ENCODE assay signal across 1 cellular context in the genomic region with DNA sequence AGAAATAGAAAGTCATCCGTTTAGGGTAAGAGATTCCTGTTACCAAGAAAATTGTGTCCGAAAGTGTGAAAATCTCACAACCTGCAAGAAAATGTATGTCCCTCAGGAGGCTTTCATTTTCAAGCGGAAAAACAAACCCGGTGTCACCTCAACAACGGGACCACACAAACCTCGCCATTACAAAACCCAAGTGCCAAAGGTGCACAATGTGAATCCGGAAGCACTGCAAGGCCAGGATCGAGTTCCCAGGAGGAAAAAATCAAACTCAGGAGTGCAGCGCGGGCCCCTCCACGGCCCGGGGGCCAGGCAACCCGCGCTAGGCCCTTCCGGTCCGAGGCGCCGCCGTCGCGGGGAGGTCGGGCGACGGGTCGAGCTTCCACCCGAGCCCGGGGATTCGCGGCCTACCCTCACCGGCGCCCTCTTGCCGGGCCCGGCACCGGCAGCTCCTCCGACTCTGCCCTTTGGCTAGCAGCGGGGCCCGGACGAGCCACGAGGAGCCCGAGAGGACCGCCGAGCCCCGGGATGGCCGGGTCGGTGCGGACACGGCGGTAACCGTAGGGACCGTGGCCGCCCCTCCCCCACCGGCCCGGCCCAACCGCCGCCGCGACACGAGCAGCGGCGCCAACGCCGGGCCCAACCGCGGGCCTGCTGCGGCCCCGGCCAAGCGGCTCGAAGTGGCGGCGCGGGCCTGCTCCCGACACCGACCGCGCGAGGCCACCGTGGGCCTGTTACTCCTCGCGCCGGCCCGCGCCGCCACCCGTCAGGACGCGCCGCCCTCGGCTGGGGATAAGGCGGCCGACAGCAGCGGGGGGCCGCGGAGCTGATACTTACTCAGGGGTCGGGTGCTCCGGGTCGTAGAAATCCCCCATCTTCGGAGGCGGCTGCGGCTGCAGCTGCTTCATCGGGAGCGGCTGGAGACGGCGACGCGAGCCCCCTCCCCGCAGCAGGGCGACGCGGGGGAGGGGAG.
TF ChIP-seq lines count a peak whose summit lies in the region.

No MANE protein-coding gene starts in this region.

TF ChIP-seq in WTC11, 78 proteins besides CTCF, POLR2A, EP300 and RAD21 (continued from another document and continues in another):
- TF ChIP-seq, protein P1, sequence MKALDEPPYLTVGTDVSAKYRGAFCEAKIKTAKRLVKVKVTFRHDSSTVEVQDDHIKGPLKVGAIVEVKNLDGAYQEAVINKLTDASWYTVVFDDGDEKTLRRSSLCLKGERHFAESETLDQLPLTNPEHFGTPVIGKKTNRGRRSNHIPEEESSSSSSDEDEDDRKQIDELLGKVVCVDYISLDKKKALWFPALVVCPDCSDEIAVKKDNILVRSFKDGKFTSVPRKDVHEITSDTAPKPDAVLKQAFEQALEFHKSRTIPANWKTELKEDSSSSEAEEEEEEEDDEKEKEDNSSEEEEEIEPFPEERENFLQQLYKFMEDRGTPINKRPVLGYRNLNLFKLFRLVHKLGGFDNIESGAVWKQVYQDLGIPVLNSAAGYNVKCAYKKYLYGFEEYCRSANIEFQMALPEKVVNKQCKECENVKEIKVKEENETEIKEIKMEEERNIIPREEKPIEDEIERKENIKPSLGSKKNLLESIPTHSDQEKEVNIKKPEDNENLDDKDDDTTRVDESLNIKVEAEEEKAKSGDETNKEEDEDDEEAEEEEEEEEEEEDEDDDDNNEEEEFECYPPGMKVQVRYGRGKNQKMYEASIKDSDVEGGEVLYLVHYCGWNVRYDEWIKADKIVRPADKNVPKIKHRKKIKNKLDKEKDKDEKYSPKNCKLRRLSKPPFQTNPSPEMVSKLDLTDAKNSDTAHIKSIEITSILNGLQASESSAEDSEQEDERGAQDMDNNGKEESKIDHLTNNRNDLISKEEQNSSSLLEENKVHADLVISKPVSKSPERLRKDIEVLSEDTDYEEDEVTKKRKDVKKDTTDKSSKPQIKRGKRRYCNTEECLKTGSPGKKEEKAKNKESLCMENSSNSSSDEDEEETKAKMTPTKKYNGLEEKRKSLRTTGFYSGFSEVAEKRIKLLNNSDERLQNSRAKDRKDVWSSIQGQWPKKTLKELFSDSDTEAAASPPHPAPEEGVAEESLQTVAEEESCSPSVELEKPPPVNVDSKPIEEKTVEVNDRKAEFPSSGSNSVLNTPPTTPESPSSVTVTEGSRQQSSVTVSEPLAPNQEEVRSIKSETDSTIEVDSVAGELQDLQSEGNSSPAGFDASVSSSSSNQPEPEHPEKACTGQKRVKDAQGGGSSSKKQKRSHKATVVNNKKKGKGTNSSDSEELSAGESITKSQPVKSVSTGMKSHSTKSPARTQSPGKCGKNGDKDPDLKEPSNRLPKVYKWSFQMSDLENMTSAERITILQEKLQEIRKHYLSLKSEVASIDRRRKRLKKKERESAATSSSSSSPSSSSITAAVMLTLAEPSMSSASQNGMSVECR (CRISPR knock-in tag; IDR thresholded peaks at IDR 0.05; ENCODE audit: borderline replicate concordance), result peak; percentile 85
- TF ChIP-seq NR1H2 (CRISPR knock-in tag; IDR thresholded peaks at IDR 0.05), result no peak
- TF ChIP-seq ESRRA (CRISPR knock-in tag; IDR thresholded peaks at IDR 0.05; ENCODE audit: borderline replicate concordance), result peak; percentile 73; the same call in 1 of the 2 replicates
- no peak for TF ChIP-seq ZNF263 (CRISPR knock-in tag; IDR thresholded peaks at IDR 0.05; ENCODE audit: low read depth)
- no peak for TF ChIP-seq JAZF1 (CRISPR knock-in tag; IDR thresholded peaks at IDR 0.05)
- no peak for TF ChIP-seq ETV6 (CRISPR knock-in tag; IDR thresholded peaks at IDR 0.05)
- TF ChIP-seq ERG (CRISPR knock-in tag; IDR thresholded peaks at IDR 0.05), result no peak
- TF ChIP-seq RELA (CRISPR knock-in tag; IDR thresholded peaks at IDR 0.05; ENCODE audit: borderline replicate concordance), result no peak
- no peak for TF ChIP-seq ZNF396 (CRISPR knock-in tag; IDR thresholded peaks at IDR 0.05; ENCODE audit: borderline replicate concordance)
- no peak for TF ChIP-seq ZBTB21 (CRISPR knock-in tag; IDR thresholded peaks at IDR 0.05; ENCODE audit: borderline replicate concordance)
- TF ChIP-seq, protein P2, sequence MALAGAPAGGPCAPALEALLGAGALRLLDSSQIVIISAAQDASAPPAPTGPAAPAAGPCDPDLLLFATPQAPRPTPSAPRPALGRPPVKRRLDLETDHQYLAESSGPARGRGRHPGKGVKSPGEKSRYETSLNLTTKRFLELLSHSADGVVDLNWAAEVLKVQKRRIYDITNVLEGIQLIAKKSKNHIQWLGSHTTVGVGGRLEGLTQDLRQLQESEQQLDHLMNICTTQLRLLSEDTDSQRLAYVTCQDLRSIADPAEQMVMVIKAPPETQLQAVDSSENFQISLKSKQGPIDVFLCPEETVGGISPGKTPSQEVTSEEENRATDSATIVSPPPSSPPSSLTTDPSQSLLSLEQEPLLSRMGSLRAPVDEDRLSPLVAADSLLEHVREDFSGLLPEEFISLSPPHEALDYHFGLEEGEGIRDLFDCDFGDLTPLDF (CRISPR knock-in tag; IDR thresholded peaks at IDR 0.05), result no peak
- TF ChIP-seq ATF6 (CRISPR knock-in tag; IDR thresholded peaks at IDR 0.05), result no peak
- no peak for TF ChIP-seq MLX (CRISPR knock-in tag; IDR thresholded peaks at IDR 0.05)
- no peak for TF ChIP-seq TP53 (CRISPR knock-in tag; IDR thresholded peaks at IDR 0.05)
- TF ChIP-seq E2F4 (CRISPR knock-in tag; IDR thresholded peaks at IDR 0.05; ENCODE audit: borderline replicate concordance, low read depth), result no peak
- no peak for TF ChIP-seq SOX15 (CRISPR knock-in tag; IDR thresholded peaks at IDR 0.05)
- no peak for TF ChIP-seq NR3C1 (CRISPR knock-in tag; conservative IDR thresholded peaks at IDR 0.05; ENCODE audit: low read depth)
- no peak for TF ChIP-seq FOXP1 (CRISPR knock-in tag; IDR thresholded peaks at IDR 0.05; ENCODE audit: borderline replicate concordance)
- TF ChIP-seq, protein P3, sequence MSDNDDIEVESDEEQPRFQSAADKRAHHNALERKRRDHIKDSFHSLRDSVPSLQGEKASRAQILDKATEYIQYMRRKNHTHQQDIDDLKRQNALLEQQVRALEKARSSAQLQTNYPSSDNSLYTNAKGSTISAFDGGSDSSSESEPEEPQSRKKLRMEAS (CRISPR knock-in tag; IDR thresholded peaks at IDR 0.05), result no peak
- TF ChIP-seq, protein P4, sequence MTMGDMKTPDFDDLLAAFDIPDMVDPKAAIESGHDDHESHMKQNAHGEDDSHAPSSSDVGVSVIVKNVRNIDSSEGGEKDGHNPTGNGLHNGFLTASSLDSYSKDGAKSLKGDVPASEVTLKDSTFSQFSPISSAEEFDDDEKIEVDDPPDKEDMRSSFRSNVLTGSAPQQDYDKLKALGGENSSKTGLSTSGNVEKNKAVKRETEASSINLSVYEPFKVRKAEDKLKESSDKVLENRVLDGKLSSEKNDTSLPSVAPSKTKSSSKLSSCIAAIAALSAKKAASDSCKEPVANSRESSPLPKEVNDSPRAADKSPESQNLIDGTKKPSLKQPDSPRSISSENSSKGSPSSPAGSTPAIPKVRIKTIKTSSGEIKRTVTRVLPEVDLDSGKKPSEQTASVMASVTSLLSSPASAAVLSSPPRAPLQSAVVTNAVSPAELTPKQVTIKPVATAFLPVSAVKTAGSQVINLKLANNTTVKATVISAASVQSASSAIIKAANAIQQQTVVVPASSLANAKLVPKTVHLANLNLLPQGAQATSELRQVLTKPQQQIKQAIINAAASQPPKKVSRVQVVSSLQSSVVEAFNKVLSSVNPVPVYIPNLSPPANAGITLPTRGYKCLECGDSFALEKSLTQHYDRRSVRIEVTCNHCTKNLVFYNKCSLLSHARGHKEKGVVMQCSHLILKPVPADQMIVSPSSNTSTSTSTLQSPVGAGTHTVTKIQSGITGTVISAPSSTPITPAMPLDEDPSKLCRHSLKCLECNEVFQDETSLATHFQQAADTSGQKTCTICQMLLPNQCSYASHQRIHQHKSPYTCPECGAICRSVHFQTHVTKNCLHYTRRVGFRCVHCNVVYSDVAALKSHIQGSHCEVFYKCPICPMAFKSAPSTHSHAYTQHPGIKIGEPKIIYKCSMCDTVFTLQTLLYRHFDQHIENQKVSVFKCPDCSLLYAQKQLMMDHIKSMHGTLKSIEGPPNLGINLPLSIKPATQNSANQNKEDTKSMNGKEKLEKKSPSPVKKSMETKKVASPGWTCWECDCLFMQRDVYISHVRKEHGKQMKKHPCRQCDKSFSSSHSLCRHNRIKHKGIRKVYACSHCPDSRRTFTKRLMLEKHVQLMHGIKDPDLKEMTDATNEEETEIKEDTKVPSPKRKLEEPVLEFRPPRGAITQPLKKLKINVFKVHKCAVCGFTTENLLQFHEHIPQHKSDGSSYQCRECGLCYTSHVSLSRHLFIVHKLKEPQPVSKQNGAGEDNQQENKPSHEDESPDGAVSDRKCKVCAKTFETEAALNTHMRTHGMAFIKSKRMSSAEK (CRISPR knock-in tag; IDR thresholded peaks at IDR 0.05; ENCODE audit: borderline replicate concordance), result no peak
- no peak; the same call in 1 of the 2 replicates for TF ChIP-seq TEAD4 (CRISPR knock-in tag; IDR thresholded peaks at IDR 0.05)
- TF ChIP-seq FOXJ3 (CRISPR knock-in tag; IDR thresholded peaks at IDR 0.05; ENCODE audit: borderline replicate concordance), result no peak
- TF ChIP-seq AR (CRISPR knock-in tag; IDR thresholded peaks at IDR 0.05), result no peak
- no peak for TF ChIP-seq MXD4 (CRISPR knock-in tag; IDR thresholded peaks at IDR 0.05; ENCODE audit: borderline replicate concordance)
- TF ChIP-seq CBFB (CRISPR knock-in tag; IDR thresholded peaks at IDR 0.05; ENCODE audit: low read depth), result no peak
- TF ChIP-seq ZNF423 (CRISPR knock-in tag; IDR thresholded peaks at IDR 0.05), result no peak
- peak; percentile 94; the same call in 1 of the 2 replicates for TF ChIP-seq KAT7 (CRISPR knock-in tag; IDR thresholded peaks at IDR 0.05; ENCODE audit: borderline replicate concordance)
- TF ChIP-seq CDX4 (CRISPR knock-in tag; IDR thresholded peaks at IDR 0.05; ENCODE audit: borderline replicate concordance), result no peak
- 0 out of 2 replicates have a peak, but pooled peaks have one; percentile 15 for TF ChIP-seq TEAD1 (CRISPR knock-in tag; IDR thresholded peaks at IDR 0.05)
- TF ChIP-seq ZNF416 (CRISPR knock-in tag; IDR thresholded peaks at IDR 0.05), result no peak
